ENCODE assay signal across 17 cellular contexts in genomic region chr12:62194031-62194430, GRCh38.
DNase-seq lines count a peak whose midpoint lies in the region; FAIRE-seq and TF ChIP-seq lines count a peak whose summit lies in the region.
"Had no signal": no experiment of that assay in that cellular context is flagged by ENCODE, and none has a peak within 500 bp of the region (broad histone marks: within the 10 kb centered on the region; RNA-seq: fewer than 3 reads in every experiment).

No MANE protein-coding gene starts in this region.

- POLR2A ChIA-PET in MCF 10A (lab: Yijun Ruan, JAX) = interaction anchor here (0.7 to 1.7 kb wide), 4 partner anchors 18 to 202 kb away, joined by 3 to 22 read pairs (median 3); partner anchors contain the start of gene USP15

- H3K27me3 ChIP-seq in breast epithelium (peaks cover 4 to 26% of the 10 kb centered on the region in 2 donors), liver (ENCODE audit: control insufficient read depth in 4 of 4, insufficient read depth in 4 of 4, low read length in 3 of 4) (peaks cover 5 to 9% (median 5%) of the 10 kb centered on the region in 4 donors), esophagus squamous epithelium (peaks cover 10 to 46% (median 17%) of the 10 kb centered on the region in 4 donors), right atrium auricular region (peaks cover 13 to 26% of the 10 kb centered on the region in 2 donors)

- peaks cover 20% of the 10 kb centered on the region for H3K4me1 Mint-ChIP-seq in MCF 10A (ENCODE audit: insufficient read depth, unreplicated experiment)

- 23% methylated on average over 1 of the region's 1 CpG for WGBS in liver
- whole genome bisulfite sequencing in esophagus squamous epithelium, 2 donors = 24 to 64% methylated on average over 1 of the region's 1 CpG

- H3K27ac Mint-ChIP-seq in MCF 10A (ENCODE audit: low read depth, unreplicated experiment) = peak overlapping the region; percentile 80
- H3K27ac Mint-ChIP-seq: B cell; CD8-positive, alpha-beta T cell had no signal

- H3K36me3 Mint-ChIP-seq in MCF 10A (ENCODE audit: insufficient read depth, unreplicated experiment) = no peaks in the 10 kb centered on the region
- H3K36me3 Mint-ChIP-seq: CD8-positive, alpha-beta T cell had no signal

- CTCF ChIA-PET in MCF 10A (lab: Yijun Ruan, JAX) = interaction anchor here (0.7 to 2.5 kb wide), 4 partner anchors 13 to 786 kb away, joined by 4 to 30 read pairs (median 12); no protein-coding TSS in a partner anchor

- DNase-seq in MCF 10A (ENCODE audit: unreplicated experiment) (peak; percentile 27), breast epithelium (ENCODE audit: low spot score in 2 of 2) (no peak), HCEC 1CT (no peak), esophagus squamous epithelium (lab: John Stamatoyannopoulos, UW) (no peak), right atrium auricular region (ENCODE audit: low spot score) (no peak)
- DNase-seq: Calu3; CD8-positive, alpha-beta T cell; DMS79 treated with DMSO at 0.1 percent for 48 hours; GF-D8; GOT3; H7 had no signal

- TF ChIP-seq POLR2A in breast epithelium (IDR thresholded peaks at IDR 0.05) = no peak
- no peak for TF ChIP-seq POLR2A in esophagus squamous epithelium (IDR thresholded peaks at IDR 0.05)

- H3K36me3 ChIP-seq in breast epithelium (no peaks in the 10 kb centered on the region), liver (ENCODE audit: control insufficient read depth in 4 of 4, insufficient read depth in 3 of 4, low read depth in 1 of 4, low read length in 3 of 4) (no peaks in the 10 kb centered on the region), esophagus squamous epithelium (no peaks in the 10 kb centered on the region), right atrium auricular region (no peaks in the 10 kb centered on the region)

- peak; percentile 5 for FAIRE-seq in colon (lab: Jason Lieb, UNC)
- FAIRE-seq: HTR-8/SVneo had no signal

- H3K4me3 Mint-ChIP-seq in MCF 10A (ENCODE audit: unreplicated experiment) = peak overlapping the region; percentile 61
- H3K4me3 Mint-ChIP-seq: B cell; CD8-positive, alpha-beta T cell had no signal

- H3K4me1 ChIP-seq in breast epithelium (peaks cover 5 to 6% of the 10 kb centered on the region in 2 donors), liver (ENCODE audit: control insufficient read depth in 4 of 4, insufficient read depth in 4 of 4, low read length in 3 of 4) (peaks cover 12 to 30% (median 28%) of the 10 kb centered on the region in 4 donors), esophagus squamous epithelium (peaks cover 19 to 27% (median 23%) of the 10 kb centered on the region in 3 donors), right atrium auricular region (peaks cover 0 to 21% of the 10 kb centered on the region in 2 donors)

- H3K27me3 Mint-ChIP-seq in MCF 10A (ENCODE audit: insufficient read depth, unreplicated experiment) = no peaks in the 10 kb centered on the region

- H3K9me3 Mint-ChIP-seq in MCF 10A (ENCODE audit: unreplicated experiment) = peaks cover 15% of the 10 kb centered on the region
- H3K9me3 Mint-ChIP-seq: CD8-positive, alpha-beta T cell had no signal

- no peak overlapping the region for H3K27ac ChIP-seq in breast epithelium
- no peak overlapping the region for H3K27ac ChIP-seq in liver (ENCODE audit: low read depth in 1 of 2, low read length in 2 of 2)
- no peak overlapping the region for H3K27ac ChIP-seq in esophagus squamous epithelium
- no peak overlapping the region for H3K27ac ChIP-seq in right atrium auricular region
- H3K27ac ChIP-seq: 22Rv1; BLaER1 treated with 17β-estradiol and CSF1 and Interleukin-3, amounts not matched to agents 10 nM and 100 nM had no signal

- TF ChIP-seq CTCF in MCF 10A (IDR thresholded peaks at IDR 0.05; ENCODE audit: unreplicated experiment) (no peak), breast epithelium (IDR thresholded peaks at IDR 0.05) (no peak), liver (IDR thresholded peaks at IDR 0.05; ENCODE audit: low read depth, low read length, missing input control) (no peak), esophagus squamous epithelium (IDR thresholded peaks at IDR 0.05) (no peak), right atrium auricular region (IDR thresholded peaks at IDR 0.05) (no peak)

- intact Hi-C loops in MCF 10A (cut with micrococcal nuclease) (loop anchor here (5.0 kb wide), 1 partner anchor 1937 kb away; no protein-coding TSS in a partner anchor), breast epithelium (cut with DNase I; ENCODE audit: low total_unique reads) (no loop called here), esophagus squamous epithelium (cut with DNase I) (no loop called here)

- BruUV-seq in MCF 10A (replicated peaks; lab: Mats Ljungman, UMichigan) = TSS peak; percentile 75

- H3K9me3 ChIP-seq in breast epithelium (peaks cover 0 to 6% of the 10 kb centered on the region in 2 donors), liver (ENCODE audit: control insufficient read depth in 4 of 4, low read length in 3 of 4) (no peaks in the 10 kb centered on the region), esophagus squamous epithelium (no peaks in the 10 kb centered on the region), right atrium auricular region (no peaks in the 10 kb centered on the region)

- H3K4me3 ChIP-seq in breast epithelium = no peak overlapping the region
- no peak overlapping the region for H3K4me3 ChIP-seq in liver (ENCODE audit: low read depth in 1 of 3, low read length in 3 of 3)
- H3K4me3 ChIP-seq in esophagus squamous epithelium = no peak overlapping the region
- H3K4me3 ChIP-seq in right atrium auricular region = no peak overlapping the region
- H3K4me3 ChIP-seq: BLaER1 treated with 17β-estradiol and CSF1 and Interleukin-3, amounts not matched to agents 10 nM and 100 nM had no signal

- TF ChIP-seq RAD21 in liver (IDR thresholded peaks at IDR 0.05) = peak in 1 of 2 donors; percentile 13

- H3K9ac ChIP-seq in liver (ENCODE audit: low read depth in 1 of 2, low read length in 2 of 2) = peak overlapping the region in 1 of 2 donors; percentile 3
- H3K9ac ChIP-seq: BLaER1 treated with 17β-estradiol and CSF1 and Interleukin-3, amounts not matched to agents 10 nM and 100 nM had no signal

TF ChIP-seq in liver, 16 proteins besides CTCF, POLR2A, EP300 and RAD21:
- peak; percentile 83 to 88 for TF ChIP-seq HNF4A (conservative IDR thresholded peaks at IDR 0.05)
- no peak for TF ChIP-seq MAX (IDR thresholded peaks at IDR 0.05)
- no peak for TF ChIP-seq JUND (IDR thresholded peaks at IDR 0.05)
- TF ChIP-seq SP1 (IDR thresholded peaks at IDR 0.05) = peak; percentile 40
- no peak for TF ChIP-seq TAF1 (conservative IDR thresholded peaks at IDR 0.05)
- TF ChIP-seq, protein P1, sequence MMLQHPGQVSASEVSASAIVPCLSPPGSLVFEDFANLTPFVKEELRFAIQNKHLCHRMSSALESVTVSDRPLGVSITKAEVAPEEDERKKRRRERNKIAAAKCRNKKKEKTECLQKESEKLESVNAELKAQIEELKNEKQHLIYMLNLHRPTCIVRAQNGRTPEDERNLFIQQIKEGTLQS (IDR thresholded peaks at IDR 0.05) = peak; percentile 49
- TF ChIP-seq, protein P2, sequence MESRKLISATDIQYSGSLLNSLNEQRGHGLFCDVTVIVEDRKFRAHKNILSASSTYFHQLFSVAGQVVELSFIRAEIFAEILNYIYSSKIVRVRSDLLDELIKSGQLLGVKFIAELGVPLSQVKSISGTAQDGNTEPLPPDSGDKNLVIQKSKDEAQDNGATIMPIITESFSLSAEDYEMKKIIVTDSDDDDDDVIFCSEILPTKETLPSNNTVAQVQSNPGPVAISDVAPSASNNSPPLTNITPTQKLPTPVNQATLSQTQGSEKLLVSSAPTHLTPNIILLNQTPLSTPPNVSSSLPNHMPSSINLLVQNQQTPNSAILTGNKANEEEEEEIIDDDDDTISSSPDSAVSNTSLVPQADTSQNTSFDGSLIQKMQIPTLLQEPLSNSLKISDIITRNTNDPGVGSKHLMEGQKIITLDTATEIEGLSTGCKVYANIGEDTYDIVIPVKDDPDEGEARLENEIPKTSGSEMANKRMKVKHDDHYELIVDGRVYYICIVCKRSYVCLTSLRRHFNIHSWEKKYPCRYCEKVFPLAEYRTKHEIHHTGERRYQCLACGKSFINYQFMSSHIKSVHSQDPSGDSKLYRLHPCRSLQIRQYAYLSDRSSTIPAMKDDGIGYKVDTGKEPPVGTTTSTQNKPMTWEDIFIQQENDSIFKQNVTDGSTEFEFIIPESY (IDR thresholded peaks at IDR 0.05) = no peak
- peak; percentile 44 for TF ChIP-seq HNF4G (IDR thresholded peaks at IDR 0.05)
- TF ChIP-seq NR2F2 (IDR thresholded peaks at IDR 0.05) = no peak
- no peak for TF ChIP-seq EGR1 (IDR thresholded peaks at IDR 0.05; ENCODE audit: low read depth in 2 of 2)
- no peak for TF ChIP-seq GABPA (IDR thresholded peaks at IDR 0.05 in 1 of 2, conservative IDR thresholded peaks at IDR 0.05 in 1 of 2)
- no peak for TF ChIP-seq RXRA (IDR thresholded peaks at IDR 0.05)
- TF ChIP-seq FOXA2 (IDR thresholded peaks at IDR 0.05) = no peak
- TF ChIP-seq YY1 (IDR thresholded peaks at IDR 0.05) = no peak
- no peak for TF ChIP-seq FOXA1 (IDR thresholded peaks at IDR 0.05)
- no peak for TF ChIP-seq REST (IDR thresholded peaks at IDR 0.05)
